14 cellular contexts compared by ENCODE assay signal in genomic region chr12:70660002-70660604, GRCh38. TPM values are rescaled to one million over a fixed set of nuclear protein-coding genes. Genes with fewer than 3 reads are reported as not detected.
"Had no signal": no experiment of that assay in that cellular context is flagged by ENCODE, and none has a peak within 500 bp of the region (broad histone marks: within the 10 kb centered on the region; RNA-seq: fewer than 3 reads in every experiment).

No MANE protein-coding gene starts in this region.

- H3K27me3 ChIP-seq: body of pancreas, ovary, tibial artery, vagina had no signal

- DNase-seq: activated CD4-positive, alpha-beta T cell treated with anti-CD3 and anti-CD28 coated beads, Interleukin-2, amount 50 U/mL, for 4 hours; activated effector memory CD4-positive, alpha-beta T cell treated with Interleukin-2 at 50 U/mL for 16 hours; activated T-cell treated with anti-CD3 and anti-CD28 coated beads, Interleukin-2, amount 50 U/mL, for 24 hours; effector memory CD8-positive, alpha-beta T cell; glutamatergic neuron; ovary had no signal

- H3K36me3 ChIP-seq: ovary, tibial artery, vagina had no signal

- H3K4me1 ChIP-seq: body of pancreas, vagina had no signal

- H3K9me3 ChIP-seq: body of pancreas, ovary, tibial artery, vagina had no signal

- H3K27ac Mint-ChIP-seq: activated naive CD4-positive, alpha-beta T cell treated with anti-CD3 and anti-CD28 coated beads, Interleukin-2, amount 50 U/mL, for 24 hours; activated T-cell treated with anti-CD3 and anti-CD28 coated beads, Interleukin-2, amount 50 U/mL, for 24 hours had no signal

- H3K4me3 ChIP-seq: body of pancreas, ovary, skin epidermis, tibial artery, vagina had no signal

- H3K9me3 Mint-ChIP-seq: activated T-cell treated with anti-CD3 and anti-CD28 coated beads, Interleukin-2, amount 50 U/mL, for 24 hours; central memory CD8-positive, alpha-beta T cell; effector memory CD8-positive, alpha-beta T cell; neural crest cell had no signal

- H3K27me3 Mint-ChIP-seq: activated naive CD4-positive, alpha-beta T cell treated with anti-CD3 and anti-CD28 coated beads, Interleukin-2, amount 50 U/mL, for 24 hours; central memory CD8-positive, alpha-beta T cell; effector memory CD8-positive, alpha-beta T cell had no signal

- H3K4me3 Mint-ChIP-seq: activated naive CD4-positive, alpha-beta T cell treated with anti-CD3 and anti-CD28 coated beads, Interleukin-2, amount 50 U/mL, for 24 hours; activated T-cell treated with anti-CD3 and anti-CD28 coated beads, Interleukin-2, amount 50 U/mL, for 24 hours; central memory CD8-positive, alpha-beta T cell; effector memory CD8-positive, alpha-beta T cell; neural crest cell had no signal

- H3K27ac ChIP-seq: body of pancreas, ovary, tibial artery, vagina had no signal

- H3K36me3 Mint-ChIP-seq: activated naive CD4-positive, alpha-beta T cell treated with anti-CD3 and anti-CD28 coated beads, Interleukin-2, amount 50 U/mL, for 24 hours had no signal

RNA-seq across cellular contexts. Expression of gene PTPRB, which starts 22.9 kb away (rescaled TPM):
- total RNA-seq: T-helper 2 cell treated with Interferon-gamma antibody and Interleukin-4, amounts not matched to agents 100 ng/mL and 5 ng/mL, for 36 hours had no signal
